Comparison of ENCODE assay signal across 20 cellular contexts in the genomic region with DNA sequence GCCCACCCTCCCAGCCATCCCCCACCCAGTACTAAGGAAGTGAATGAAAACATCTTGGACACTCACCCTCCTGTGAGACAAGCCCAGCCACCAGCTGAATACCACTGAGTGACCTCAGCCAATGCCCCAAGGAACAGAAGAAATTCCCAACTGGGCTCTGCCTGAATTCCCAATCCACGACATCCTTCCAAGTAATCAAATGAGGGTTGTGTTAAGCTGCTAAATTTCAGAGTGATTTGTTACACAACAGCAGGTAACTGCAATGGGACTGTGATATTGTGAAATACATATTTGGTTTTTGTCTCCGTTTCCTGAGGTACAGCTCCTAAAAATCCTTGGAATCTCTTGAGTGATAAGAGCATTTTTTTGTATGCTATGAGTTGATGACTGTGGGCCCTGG.
DNase-seq lines count a peak whose midpoint lies in the region; ATAC-seq, FAIRE-seq and TF ChIP-seq lines count a peak whose summit lies in the region.
"Had no signal": no experiment of that assay in that cellular context is flagged by ENCODE, and none has a peak within 500 bp of the region (broad histone marks: within the 10 kb centered on the region; RNA-seq: fewer than 3 reads in every experiment).

No MANE protein-coding gene starts in this region.

- TF ChIP-seq CTCF in AG10803 (conservative IDR thresholded peaks at IDR 0.05; ENCODE audit: low read length) = no peak
- TF ChIP-seq CTCF in bronchial epithelial cell (IDR thresholded peaks at IDR 0.05; ENCODE audit: insufficient read depth, low read length, severe bottlenecking) = no peak
- TF ChIP-seq CTCF in progenitor cell of endocrine pancreas (IDR thresholded peaks at IDR 0.05; ENCODE audit: unreplicated experiment) = no peak
- no peak for TF ChIP-seq CTCF in MM.1S (IDR thresholded peaks at IDR 0.05; ENCODE audit: low read length)
- TF ChIP-seq CTCF in A673 (conservative IDR thresholded peaks at IDR 0.05; ENCODE audit: low read depth, low read length) = no peak

- H3K36me3 Mint-ChIP-seq in progenitor cell of endocrine pancreas (ENCODE audit: insufficient read depth) = no peaks in the 10 kb centered on the region

- H3K27me3 ChIP-seq in GM23248 (replicated peaks; ENCODE audit: insufficient read depth) = no peaks in the 10 kb centered on the region
- no peaks in the 10 kb centered on the region for H3K27me3 ChIP-seq in bronchial epithelial cell (ENCODE audit: control insufficient read depth, insufficient read depth, low read length)
- no peaks in the 10 kb centered on the region for H3K27me3 ChIP-seq in MM.1S (replicated peaks; ENCODE audit: insufficient read depth, low read length)
- no peaks in the 10 kb centered on the region for H3K27me3 ChIP-seq in A673 (replicated peaks; ENCODE audit: insufficient read depth, low read depth, low read length, poor library complexity)

- no peaks in the 10 kb centered on the region for H3K27me3 Mint-ChIP-seq in progenitor cell of endocrine pancreas

- ATAC-seq in SK-N-SH treated with all-trans-retinoic acid at 6 μM for 48 hours = no peak
- ATAC-seq: PC-3 had no signal

- H3K4me1 ChIP-seq in GM23248 (ENCODE audit: insufficient read depth) (peaks cover 17% of the 10 kb centered on the region), MM.1S (ENCODE audit: low read length) (no peaks in the 10 kb centered on the region), A673 (ENCODE audit: insufficient read depth, low read length, poor library complexity, severe bottlenecking) (peaks cover 15% of the 10 kb centered on the region)

- WGBS in GM23248 (ENCODE audit: low coverage in 1 of 2, low lambda C conversion rate in 2 of 2, missing lambda C conversion rate in 2 of 2), 2 experiments = 74 to 88% methylated on average over 2 of the region's 2 CpGs

- POLR2A ChIA-PET in A673 (lab: Charles Lee; ENCODE audit: low non-redundant PET) = interaction anchor here (0.5 to 0.6 kb wide), 2 partner anchors 36 to 285 kb away, joined by 4 to 5 read pairs; no protein-coding TSS in a partner anchor

- no peak overlapping the region for H3K4me3 ChIP-seq in AG10803 (ENCODE audit: low read length)
- H3K4me3 ChIP-seq in GM23248 = no peak overlapping the region
- no peak overlapping the region for H3K4me3 ChIP-seq in bronchial epithelial cell (ENCODE audit: low read depth, low read length)
- H3K4me3 ChIP-seq in MM.1S (ENCODE audit: low read length) = no peak overlapping the region
- H3K4me3 ChIP-seq in A673 (ENCODE audit: low read depth, low read length, poor library complexity, severe bottlenecking) = no peak overlapping the region

- no peaks in the 10 kb centered on the region for H3K9me2 ChIP-seq in GM23248 (ENCODE audit: insufficient read depth)
- no peaks in the 10 kb centered on the region for H3K9me2 ChIP-seq in MM.1S (replicated peaks; ENCODE audit: insufficient read depth, low read length)

- H3K79me2 ChIP-seq in GM23248 (ENCODE audit: insufficient read depth) (no peaks in the 10 kb centered on the region), MM.1S (ENCODE audit: low read length) (no peaks in the 10 kb centered on the region)

- H3K4me2 ChIP-seq in GM23248 (ENCODE audit: unreplicated experiment) (no peak overlapping the region), MM.1S (ENCODE audit: low read depth, low read length) (no peak overlapping the region)

- FAIRE-seq in bronchial epithelial cell (lab: Jason Lieb, UNC) = no peak
- FAIRE-seq: A204.1, H1 had no signal

- H4K20me1 ChIP-seq in GM23248 (ENCODE audit: insufficient read depth) (no peaks in the 10 kb centered on the region), MM.1S (ENCODE audit: insufficient read depth, low read length) (no peaks in the 10 kb centered on the region)

- peak overlapping the region; percentile 82 for H3K27ac Mint-ChIP-seq in progenitor cell of endocrine pancreas

- H2AFZ ChIP-seq in GM23248 (no peak overlapping the region), MM.1S (ENCODE audit: low read length) (no peak overlapping the region)

- BruUV-seq in A673 (replicated peaks; lab: Mats Ljungman, UMichigan) = no TSS peak

- H3F3A ChIP-seq in GM23248 (ENCODE audit: insufficient read depth) = no peaks in the 10 kb centered on the region
- no peaks in the 10 kb centered on the region for H3F3A ChIP-seq in MM.1S (ENCODE audit: insufficient read depth, low read length)

- H3K9ac ChIP-seq in GM23248 = no peak overlapping the region
- H3K9ac ChIP-seq in MM.1S (ENCODE audit: low read length) = no peak overlapping the region

- CTCF ChIA-PET in A673 (lab: Charles Lee) = interaction anchor here (0.5 kb wide), 1 partner anchor 1250 kb away, joined by 13 read pairs; no protein-coding TSS in a partner anchor

- H3K4me1 Mint-ChIP-seq in progenitor cell of endocrine pancreas (ENCODE audit: low read depth) = peaks cover 23% of the 10 kb centered on the region

- H3K27ac ChIP-seq in GM23248 (no peak overlapping the region), MM.1S (ENCODE audit: low read length) (no peak overlapping the region), A673 (ENCODE audit: low read depth, low read length, poor library complexity, severe bottlenecking) (no peak overlapping the region)
- H3K27ac ChIP-seq: C4-2B, RWPE1 had no signal

- in situ Hi-C loops in GM23248 (cut with MboI) = no loop called here

- peak; percentile 40 for DNase-seq in AG10803 (ENCODE audit: low read depth)
- DNase-seq in GM23248 = peak; percentile 17
- peak; percentile 15 for DNase-seq in bronchial epithelial cell (ENCODE audit: low read depth)
- DNase-seq in progenitor cell of endocrine pancreas (ENCODE audit: low spot score, unreplicated experiment) = no peak
- DNase-seq in MM.1S = no peak
- no peak for DNase-seq in A673 (ENCODE audit: low spot score)
- DNase-seq: DMS79 treated with DMSO at 0.1 percent for 48 hours, GDM1, KG1, NCI-H1436, NCI-H1930, NCI-H345, NCI-H524 treated with DMSO at 0.1 percent for 48 hours, PC-3, SIG-M5 had no signal

- H3K36me3 ChIP-seq in GM23248 (ENCODE audit: low read depth) (no peaks in the 10 kb centered on the region), bronchial epithelial cell (ENCODE audit: control insufficient read depth, insufficient read depth, low read length) (no peaks in the 10 kb centered on the region), MM.1S (replicated peaks; ENCODE audit: insufficient read depth, low read length) (no peaks in the 10 kb centered on the region), A673 (ENCODE audit: insufficient read depth, low read length, poor library complexity, severe bottlenecking) (no peaks in the 10 kb centered on the region)

- H3K9me3 Mint-ChIP-seq in progenitor cell of endocrine pancreas (ENCODE audit: low read depth) = peaks cover 3% of the 10 kb centered on the region

- H3K9me3 ChIP-seq in GM23248 (ENCODE audit: low read depth) = no peaks in the 10 kb centered on the region
- no peaks in the 10 kb centered on the region for H3K9me3 ChIP-seq in MM.1S (replicated peaks; ENCODE audit: insufficient read depth, low read length)
- no peaks in the 10 kb centered on the region for H3K9me3 ChIP-seq in A673 (ENCODE audit: low read depth, low read length, poor library complexity, severe bottlenecking)

- intact Hi-C loops in A673 (cut with micrococcal nuclease; ENCODE audit: unreplicated experiment) = no loop called here

- H3K4me3 Mint-ChIP-seq in progenitor cell of endocrine pancreas (ENCODE audit: low read depth) = no peak overlapping the region

TF ChIP-seq in SK-N-SH treated with all-trans-retinoic acid at 6 μM for 48 hours, 23 proteins besides CTCF, POLR2A, EP300 and RAD21:
- no peak for TF ChIP-seq TCF4 (CRISPR knock-in tag; IDR thresholded peaks at IDR 0.05; ENCODE audit: borderline replicate concordance)
- TF ChIP-seq OSR1 (CRISPR knock-in tag; IDR thresholded peaks at IDR 0.05) = no peak
- TF ChIP-seq TOX (CRISPR knock-in tag; IDR thresholded peaks at IDR 0.05; ENCODE audit: borderline replicate concordance) = no peak
- no peak for TF ChIP-seq POU6F1 (CRISPR knock-in tag; IDR thresholded peaks at IDR 0.05; ENCODE audit: borderline replicate concordance, low read depth)
TF ChIP-seq in SK-N-SH treated with all-trans-retinoic acid at 6 μM for 48 hours: peak in this region for 0.

Comparison
In these comparisons a context has a peak if more than half of its experiments do, and no peak if none do; other contexts are left out.
1. DNase-seq: peak in AG10803 (single experiment), GM23248 (single experiment) and bronchial epithelial cell (single experiment); none in progenitor cell of endocrine pancreas (single experiment), MM.1S (single experiment) and A673 (single experiment).